In genomic region chr1:211676106-211676583, GRCh38 we compare ENCODE assay signal across 8 cellular contexts. TPM values are rescaled to one million over a fixed set of nuclear protein-coding genes. Genes with fewer than 3 reads are reported as not detected.
A peak's percentile ranks its signal among the peaks of the same experiment; 100 is the strongest.
DNase-seq lines count a peak whose midpoint lies in the region; ATAC-seq and TF ChIP-seq lines count a peak whose summit lies in the region.

No MANE protein-coding gene starts in this region.

- H3K4me1 ChIP-seq in HAP-1 (peaks cover 9% of the 10 kb centered on the region), iPS DF 6.9 (ENCODE audit: control insufficient read depth, insufficient read depth, low read length) (peaks cover 2% of the 10 kb centered on the region; the same call in 1 of the 2 replicates), smooth muscle cell (ENCODE audit: low read depth) (peaks cover 14% of the 10 kb centered on the region)

- peak overlapping the region; percentile 99 for H2AFZ ChIP-seq in smooth muscle cell (ENCODE audit: low read depth)

- H3K27ac ChIP-seq in iPS DF 6.9 (ENCODE audit: low read length) (no peak overlapping the region), smooth muscle cell (ENCODE audit: low read depth) (no peak overlapping the region)

- no peaks in the 10 kb centered on the region for H4K20me1 ChIP-seq in smooth muscle cell (ENCODE audit: low read depth)

- H3K4me3 ChIP-seq in HAP-1: peak overlapping the region; percentile 88
- H3K4me3 ChIP-seq in WI38 (ENCODE audit: low read depth, low read length): peak overlapping the region; percentile 80
- peak overlapping the region; percentile 89; the same call in 1 of the 2 replicates for H3K4me3 ChIP-seq in iPS DF 6.9 (ENCODE audit: low read length)
- H3K4me3 ChIP-seq in smooth muscle cell: peak overlapping the region; percentile 64

- H3K27me3 ChIP-seq in HAP-1 (ENCODE audit: low read depth) (no peaks in the 10 kb centered on the region), iPS DF 6.9 (ENCODE audit: control insufficient read depth, insufficient read depth, low read length) (no peaks in the 10 kb centered on the region), smooth muscle cell (ENCODE audit: low read depth) (no peaks in the 10 kb centered on the region)

- H3K9me3 ChIP-seq in HAP-1: no peaks in the 10 kb centered on the region
- H3K9me3 ChIP-seq in iPS DF 6.9 (ENCODE audit: control insufficient read depth, insufficient read depth, low read length): no peaks in the 10 kb centered on the region
- H3K9me3 ChIP-seq in smooth muscle cell (replicated peaks; ENCODE audit: low read depth): no peaks in the 10 kb centered on the region

- H3K4me2 ChIP-seq in smooth muscle cell: peak overlapping the region; percentile 97

- peaks cover 3% of the 10 kb centered on the region for H3K79me2 ChIP-seq in smooth muscle cell (ENCODE audit: low read depth)

- H3K36me3 ChIP-seq in HAP-1 (replicated peaks) (peaks cover 12% of the 10 kb centered on the region), iPS DF 6.9 (ENCODE audit: control insufficient read depth, insufficient read depth, low read length) (no peaks in the 10 kb centered on the region), smooth muscle cell (ENCODE audit: low read depth) (no peaks in the 10 kb centered on the region)

- DNase-seq in HAP-1 (ENCODE audit: low spot score in 2 of 2) (no peak), iPS DF 6.9 (ENCODE audit: low read depth, low spot score) (no peak), smooth muscle cell (lab: John Stamatoyannopoulos, UW; ENCODE audit: unreplicated experiment) (no peak), T1000 (lab: John Stamatoyannopoulos, UW) (no peak), amniotic stem cell (lab: John Stamatoyannopoulos, UW) (no peak)
- DNase-seq in NK-92 treated with Interleukin-12 subunit alpha and Interleukin-12 subunit beta, amount 100 ng/mL, for 24 hours (lab: John Stamatoyannopoulos, UW): no peak

- peak overlapping the region; percentile 59 for H3K9ac ChIP-seq in smooth muscle cell (ENCODE audit: low read depth)

- no peak for ATAC-seq in HG03469 (IDR thresholded peaks at IDR 0.05; ENCODE audit: unreplicated experiment)

- WGBS in iPS DF 6.9 (ENCODE audit: insufficient coverage, insufficient read length): 100% methylated on average over 2 of the region's 19 CpGs
- 39% methylated on average over 16 of the region's 19 CpGs for WGBS in smooth muscle cell (ENCODE audit: low lambda C conversion rate)

- in situ Hi-C loops in HAP-1 (cut with MboI; ENCODE audit: low sequenced_read_pairs): loop anchor here (25.0 kb wide), 2 partner anchors 361 to 686 kb away; partner anchors contain the start of genes DTL and INTS7

- TF ChIP-seq CTCF in WI38 (IDR thresholded peaks at IDR 0.05; ENCODE audit: low read depth, low read length) (no peak), smooth muscle cell (IDR thresholded peaks at IDR 0.05; ENCODE audit: borderline replicate concordance, insufficient read depth, poor library complexity, severe bottlenecking) (no peak)

- no peaks in the 10 kb centered on the region for H3F3A ChIP-seq in smooth muscle cell (ENCODE audit: low read depth)

RNA-seq across cellular contexts. Expression of gene NEK2, which starts 0.7 kb away (rescaled TPM):
- total RNA-seq in smooth muscle cell: 6.8 and 12.6 TPM in 2 replicates
- polyA plus RNA-seq in smooth muscle cell: 5.8 and 7.2 TPM in 2 replicates
